ENCODE assay signal across 8 cellular contexts in the genomic region with DNA sequence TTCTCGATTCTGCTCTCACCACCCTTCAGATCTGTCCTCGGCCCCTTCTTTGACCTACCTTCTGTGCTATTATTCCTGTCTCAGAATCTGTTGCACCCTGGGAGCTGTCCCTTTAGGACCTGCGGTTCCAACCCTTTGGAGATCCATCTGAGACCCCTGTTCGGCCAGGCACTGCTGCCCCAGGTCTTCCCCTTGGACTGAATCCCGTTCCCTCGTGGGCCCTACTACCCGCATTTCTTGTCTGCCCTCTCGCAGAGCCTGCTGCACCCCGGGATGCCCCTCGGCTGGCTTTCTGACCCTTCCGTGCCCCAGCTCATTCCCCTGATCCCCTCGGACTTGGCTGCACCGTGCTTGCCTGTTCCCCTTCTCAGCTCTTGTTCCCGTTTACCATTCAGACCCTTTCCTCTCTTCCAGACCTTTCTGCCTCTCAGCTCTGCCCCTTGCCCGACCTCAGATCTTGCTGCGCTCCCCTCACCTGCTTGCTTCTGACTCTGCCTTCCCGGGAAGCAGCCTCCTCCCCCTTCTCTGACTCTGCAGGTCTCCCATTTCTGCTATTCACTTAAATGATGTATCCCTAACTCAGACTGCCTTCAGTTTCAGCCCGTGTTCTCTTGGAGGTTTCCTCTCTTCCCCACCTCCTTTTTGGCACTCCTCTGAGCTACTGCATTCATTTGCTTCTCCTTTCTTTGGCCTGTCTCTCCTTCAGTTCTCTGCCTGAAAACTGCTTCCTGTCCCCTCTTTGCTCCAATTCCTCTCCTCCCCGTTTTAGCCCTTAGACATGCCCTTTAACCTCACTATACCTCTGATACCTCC. TPM values are rescaled to one million over a fixed set of nuclear protein-coding genes. Genes with fewer than 3 reads are reported as not detected.
DNase-seq lines count a peak whose midpoint lies in the region; ATAC-seq, FAIRE-seq and TF ChIP-seq lines count a peak whose summit lies in the region.

No MANE protein-coding gene starts in this region.

- H3K18ac ChIP-seq in trophoblast cell (ENCODE audit: low read length) = no peak overlapping the region

- POLR2A ChIA-PET in endothelial cell of umbilical vein (lab: Charles Lee) (interaction anchor here (0.7 kb wide), 1 partner anchor 115 kb away, joined by 3 read pairs; no protein-coding TSS in a partner anchor), T-cell (lab: Charles Lee) (no interaction called here)

- no peak overlapping the region for H2BK120ac ChIP-seq in trophoblast cell (ENCODE audit: insufficient read depth, low read length, poor library complexity)

- H3K4me1 Mint-ChIP-seq in T-cell = peaks cover 5 to 20% (median 7%) of the 10 kb centered on the region in 3 donors

- H3K14ac ChIP-seq in trophoblast cell (ENCODE audit: low read length) = peak overlapping the region; percentile 45

- dilution Hi-C loops in endothelial cell of umbilical vein (cut with MboI; ENCODE audit: extremely low pct_ligation_motif_present, low sequenced_read_pairs) = no loop called here

- H3K27ac ChIP-seq in endothelial cell of umbilical vein (ENCODE audit: insufficient read depth, low read depth, low read length) (no peak overlapping the region), trophoblast cell (ENCODE audit: low read depth, low read length) (peak overlapping the region; percentile 97)

- no peak for TF ChIP-seq CTCF in endothelial cell of umbilical vein (IDR thresholded peaks at IDR 0.05; ENCODE audit: extremely low read depth in 1 of 2, insufficient read depth in 1 of 2, low read depth in 1 of 2, low read length in 2 of 2)

- H3K4me1 ChIP-seq in endothelial cell of umbilical vein (ENCODE audit: control insufficient read depth, extremely low read depth, insufficient read depth, low read length) (peaks cover 35% of the 10 kb centered on the region), trophoblast cell (ENCODE audit: control insufficient read depth in 1 of 2, insufficient read depth in 2 of 2, low read length in 2 of 2) (peaks cover 10 to 22% of the 10 kb centered on the region in 2 experiments)

- no peaks in the 10 kb centered on the region for H3K9me3 Mint-ChIP-seq in T-cell

- ATAC-seq in GM18861 (IDR thresholded peaks at IDR 0.05; ENCODE audit: unreplicated experiment) = no peak
- ATAC-seq in GM21390 (IDR thresholded peaks at IDR 0.05; ENCODE audit: unreplicated experiment) = no peak
- no peak for ATAC-seq in T-cell (replicated peaks in 1 of 4)

- peaks cover 55% of the 10 kb centered on the region for H3K79me2 ChIP-seq in endothelial cell of umbilical vein (ENCODE audit: control insufficient read depth, insufficient read depth, low read length)
- H3K79me2 ChIP-seq in trophoblast cell (ENCODE audit: control insufficient read depth, insufficient read depth, low read length, poor library complexity) = peaks cover 12% of the 10 kb centered on the region

- no peak for TF ChIP-seq POLR2A in endothelial cell of umbilical vein (IDR thresholded peaks at IDR 0.05; ENCODE audit: low read depth, low read length)

- no peak overlapping the region for H3K4me3 Mint-ChIP-seq in T-cell

- H4K20me1 ChIP-seq in endothelial cell of umbilical vein (replicated peaks; ENCODE audit: control insufficient read depth, extremely low read depth, insufficient read depth, low read length) = no peaks in the 10 kb centered on the region

- no peak overlapping the region for H2BK12ac ChIP-seq in trophoblast cell (ENCODE audit: low read length)

- BruUV-seq in endothelial cell of umbilical vein (replicated peaks; lab: Mats Ljungman, UMichigan) = no TSS peak

- H2BK5ac ChIP-seq in trophoblast cell (ENCODE audit: low read depth, low read length, poor library complexity) = peak overlapping the region; percentile 24

- no peaks in the 10 kb centered on the region for H3K27me3 ChIP-seq in endothelial cell of umbilical vein (ENCODE audit: control insufficient read depth in 2 of 2, insufficient read depth in 2 of 2, low read length in 2 of 2)
- H3K27me3 ChIP-seq in trophoblast cell (ENCODE audit: insufficient read depth, low read length) = no peaks in the 10 kb centered on the region

- no peaks in the 10 kb centered on the region for H3K9me1 ChIP-seq in endothelial cell of umbilical vein (replicated peaks; ENCODE audit: control insufficient read depth, extremely low read depth, insufficient read depth, low read length)

- peak overlapping the region; percentile 63 for H3K9ac ChIP-seq in endothelial cell of umbilical vein (replicated peaks; ENCODE audit: extremely low read depth, insufficient read depth, low read length)
- peak overlapping the region; percentile 57 for H3K9ac ChIP-seq in trophoblast cell (ENCODE audit: low read length)

- peak overlapping the region; percentile 64 for H3K4me2 ChIP-seq in endothelial cell of umbilical vein (ENCODE audit: insufficient read depth, low read length)
- peak overlapping the region; percentile 82 for H3K4me2 ChIP-seq in trophoblast cell (ENCODE audit: low read length)

- no CpG with 5 or more reads among the region's 19 CpGs for WGBS in trophoblast cell (ENCODE audit: extremely low coverage, insufficient coverage, insufficient read length)

- FAIRE-seq in endothelial cell of umbilical vein (lab: Jason Lieb, UNC) = peak; percentile 59

- H4K91ac ChIP-seq in trophoblast cell (ENCODE audit: low read depth, low read length) = peak overlapping the region; percentile 8

- H3K9me3 ChIP-seq in endothelial cell of umbilical vein (replicated peaks; ENCODE audit: control insufficient read depth, insufficient read depth, low read length) (no peaks in the 10 kb centered on the region), trophoblast cell (ENCODE audit: insufficient read depth, low read depth, low read length) (no peaks in the 10 kb centered on the region)

- peak overlapping the region; percentile 85 for H3K4ac ChIP-seq in trophoblast cell (ENCODE audit: low read depth, low read length)

- no peak overlapping the region for H3K27ac Mint-ChIP-seq in T-cell

- no peak overlapping the region for H2AK5ac ChIP-seq in trophoblast cell (ENCODE audit: low read length)

- H3K4me3 ChIP-seq in endothelial cell of umbilical vein (replicated peaks in 1 of 3; ENCODE audit: insufficient read depth in 1 of 3, low read depth in 1 of 3, low read length in 3 of 3) (peak overlapping the region; percentile 71 to 81 (median 78)), trophoblast cell (ENCODE audit: low read depth, low read length) (peak overlapping the region; percentile 83)

- no peaks in the 10 kb centered on the region for H3K27me3 Mint-ChIP-seq in T-cell

- DNase-seq in activated CD4-positive, alpha-beta T cell treated with anti-CD3 and anti-CD28 coated beads, Interleukin-2, amount 50 U/mL, for 48 hours = peak; percentile 16 to 22
- DNase-seq in activated CD4-positive, alpha-beta T cell treated with anti-CD3 and anti-CD28 coated beads, Interleukin-2, amount 50 U/mL, for 4 hours = no peak
- DNase-seq in NCI-H748 (lab: John Stamatoyannopoulos, UW; ENCODE audit: unreplicated experiment) (peak; percentile 50), endothelial cell of umbilical vein (ENCODE audit: low read depth, low spot score) (peak; percentile 33), trophoblast cell (peak in 1 of 2 donors; percentile 20), T-cell (no peak)

- H3K36me3 ChIP-seq in endothelial cell of umbilical vein (ENCODE audit: control insufficient read depth in 2 of 2, extremely low read depth in 1 of 2, insufficient read depth in 2 of 2, low read length in 2 of 2) = no peaks in the 10 kb centered on the region
- H3K36me3 ChIP-seq in trophoblast cell (ENCODE audit: control insufficient read depth in 1 of 2, insufficient read depth in 2 of 2, low read length in 2 of 2) = no peaks in the 10 kb centered on the region

- no peak overlapping the region for H3K23ac ChIP-seq in trophoblast cell (ENCODE audit: low read length)

- CTCF ChIA-PET in endothelial cell of umbilical vein (lab: Charles Lee) = interaction anchor here (0.9 to 3.8 kb wide), 5 partner anchors 12 to 129 kb away, joined by 3 to 33 read pairs (median 19); no protein-coding TSS in a partner anchor
- CTCF ChIA-PET in T-cell (lab: Charles Lee) = interaction anchor here in 1 of 2 donors (1.9 kb wide), 1 partner anchor 129 kb away, joined by 8 read pairs; no protein-coding TSS in a partner anchor

- no peaks in the 10 kb centered on the region for H3K36me3 Mint-ChIP-seq in T-cell

- no peak overlapping the region for H4K12ac ChIP-seq in trophoblast cell (ENCODE audit: low read depth, low read length)

- H4K8ac ChIP-seq in trophoblast cell (ENCODE audit: low read depth, low read length) = peak overlapping the region; percentile 3

- H2AFZ ChIP-seq in endothelial cell of umbilical vein (ENCODE audit: low read depth, low read length) = no peak overlapping the region
- H2AFZ ChIP-seq in trophoblast cell (ENCODE audit: insufficient read depth, low read length, poor library complexity) = no peak overlapping the region

- H3K79me1 ChIP-seq in trophoblast cell (ENCODE audit: low read length) = peaks cover 11% of the 10 kb centered on the region

- intact Hi-C loops in endothelial cell of umbilical vein (cut with micrococcal nuclease) = loop anchor here (2.0 to 5.0 kb wide), 4 partner anchors 13 to 270 kb away; partner anchors contain the start of genes SAE1 and ZC3H4

TF ChIP-seq in endothelial cell of umbilical vein, 7 proteins besides CTCF, POLR2A, EP300 and RAD21 (continues in another document):
- no peak for TF ChIP-seq EZH2 (IDR thresholded peaks at IDR 0.05; ENCODE audit: borderline replicate concordance, low read depth, low read length, severe bottlenecking)

RNA-seq across cellular contexts. Expression of gene ARHGAP35, which starts 1.1 kb away (rescaled TPM):
- total RNA-seq in endothelial cell of umbilical vein = 47.3 and 51.3 TPM in 2 replicates
- polyA plus RNA-seq in endothelial cell of umbilical vein = 25.7 and 28.3 TPM in 2 replicates
- polyA plus RNA-seq in endothelial cell of umbilical vein (2011; cell fraction: cytosol; rRNA removed) = 19.6 and 20.2 TPM in 2 replicates
- 29.7 and 30.7 TPM in 2 replicates for polyA plus RNA-seq in endothelial cell of umbilical vein (2011; cell fraction: nucleus; rRNA removed)
- polyA plus RNA-seq in endothelial cell of umbilical vein (2012) = 25.8 and 31.7 TPM in 2 replicates
- 35.8 and 45.8 TPM in 2 replicates for polyA minus RNA-seq in endothelial cell of umbilical vein
- 20.1 TPM for polyA minus RNA-seq in endothelial cell of umbilical vein (2011; cell fraction: cytosol; rRNA and poly(A)+ RNA removed)
- 53.1 and 57.3 TPM in 2 replicates for polyA minus RNA-seq in endothelial cell of umbilical vein (2011; cell fraction: nucleus; rRNA and poly(A)+ RNA removed)
- polyA plus RNA-seq in trophoblast cell (2013) = 22.3 and 23.6 TPM in 2 replicates
- 10 to 100 TPM; 28.7 to 48.1 (median 37.7) TPM for total RNA-seq in T-cell

RNA-seq across cellular contexts. Expression of gene AP2S1, which starts 11.3 kb away (rescaled TPM):
- total RNA-seq in endothelial cell of umbilical vein (279 and 313 TPM in 2 replicates), T-cell (10 to 100 TPM; 36.6 to 51.5 (median 49.1) TPM)
- polyA plus RNA-seq in endothelial cell of umbilical vein = 376 and 417 TPM in 2 replicates
- polyA plus RNA-seq in endothelial cell of umbilical vein (2011; cell fraction: cytosol; rRNA removed) = 283 and 300 TPM in 2 replicates
- 93.6 and 108 TPM in 2 replicates for polyA plus RNA-seq in endothelial cell of umbilical vein (2011; cell fraction: nucleus; rRNA removed)
- 320 and 378 TPM in 2 replicates for polyA plus RNA-seq in endothelial cell of umbilical vein (2012)
- polyA minus RNA-seq in endothelial cell of umbilical vein = 115 and 153 TPM in 2 replicates
- 93.2 TPM for polyA minus RNA-seq in endothelial cell of umbilical vein (2011; cell fraction: cytosol; rRNA and poly(A)+ RNA removed)
- 22.7 and 27.2 TPM in 2 replicates for polyA minus RNA-seq in endothelial cell of umbilical vein (2011; cell fraction: nucleus; rRNA and poly(A)+ RNA removed)
- 234 TPM in 2 replicates for polyA plus RNA-seq in trophoblast cell (2013)

Comparison
In these comparisons a context has a peak if more than half of its experiments do, and no peak if none do; other contexts are left out.
1. DNase-seq: peak in activated CD4-positive, alpha-beta T cell treated with anti-CD3 and anti-CD28 coated beads, Interleukin-2, amount 50 U/mL, for 48 hours (2 of 2), NCI-H748 (single experiment) and endothelial cell of umbilical vein (single experiment); none in activated CD4-positive, alpha-beta T cell treated with anti-CD3 and anti-CD28 coated beads, Interleukin-2, amount 50 U/mL, for 4 hours (0 of 2) and T-cell (0 of 34).